1 cellular context compared by ENCODE assay signal in genomic region chr3:150414273-150414672, GRCh38.
TF ChIP-seq lines count a peak whose summit lies in the region.

No MANE protein-coding gene starts in this region.

TF ChIP-seq in K562, 482 proteins besides CTCF, POLR2A, EP300 and RAD21 (continues in another document):
- TF ChIP-seq, protein P1, sequence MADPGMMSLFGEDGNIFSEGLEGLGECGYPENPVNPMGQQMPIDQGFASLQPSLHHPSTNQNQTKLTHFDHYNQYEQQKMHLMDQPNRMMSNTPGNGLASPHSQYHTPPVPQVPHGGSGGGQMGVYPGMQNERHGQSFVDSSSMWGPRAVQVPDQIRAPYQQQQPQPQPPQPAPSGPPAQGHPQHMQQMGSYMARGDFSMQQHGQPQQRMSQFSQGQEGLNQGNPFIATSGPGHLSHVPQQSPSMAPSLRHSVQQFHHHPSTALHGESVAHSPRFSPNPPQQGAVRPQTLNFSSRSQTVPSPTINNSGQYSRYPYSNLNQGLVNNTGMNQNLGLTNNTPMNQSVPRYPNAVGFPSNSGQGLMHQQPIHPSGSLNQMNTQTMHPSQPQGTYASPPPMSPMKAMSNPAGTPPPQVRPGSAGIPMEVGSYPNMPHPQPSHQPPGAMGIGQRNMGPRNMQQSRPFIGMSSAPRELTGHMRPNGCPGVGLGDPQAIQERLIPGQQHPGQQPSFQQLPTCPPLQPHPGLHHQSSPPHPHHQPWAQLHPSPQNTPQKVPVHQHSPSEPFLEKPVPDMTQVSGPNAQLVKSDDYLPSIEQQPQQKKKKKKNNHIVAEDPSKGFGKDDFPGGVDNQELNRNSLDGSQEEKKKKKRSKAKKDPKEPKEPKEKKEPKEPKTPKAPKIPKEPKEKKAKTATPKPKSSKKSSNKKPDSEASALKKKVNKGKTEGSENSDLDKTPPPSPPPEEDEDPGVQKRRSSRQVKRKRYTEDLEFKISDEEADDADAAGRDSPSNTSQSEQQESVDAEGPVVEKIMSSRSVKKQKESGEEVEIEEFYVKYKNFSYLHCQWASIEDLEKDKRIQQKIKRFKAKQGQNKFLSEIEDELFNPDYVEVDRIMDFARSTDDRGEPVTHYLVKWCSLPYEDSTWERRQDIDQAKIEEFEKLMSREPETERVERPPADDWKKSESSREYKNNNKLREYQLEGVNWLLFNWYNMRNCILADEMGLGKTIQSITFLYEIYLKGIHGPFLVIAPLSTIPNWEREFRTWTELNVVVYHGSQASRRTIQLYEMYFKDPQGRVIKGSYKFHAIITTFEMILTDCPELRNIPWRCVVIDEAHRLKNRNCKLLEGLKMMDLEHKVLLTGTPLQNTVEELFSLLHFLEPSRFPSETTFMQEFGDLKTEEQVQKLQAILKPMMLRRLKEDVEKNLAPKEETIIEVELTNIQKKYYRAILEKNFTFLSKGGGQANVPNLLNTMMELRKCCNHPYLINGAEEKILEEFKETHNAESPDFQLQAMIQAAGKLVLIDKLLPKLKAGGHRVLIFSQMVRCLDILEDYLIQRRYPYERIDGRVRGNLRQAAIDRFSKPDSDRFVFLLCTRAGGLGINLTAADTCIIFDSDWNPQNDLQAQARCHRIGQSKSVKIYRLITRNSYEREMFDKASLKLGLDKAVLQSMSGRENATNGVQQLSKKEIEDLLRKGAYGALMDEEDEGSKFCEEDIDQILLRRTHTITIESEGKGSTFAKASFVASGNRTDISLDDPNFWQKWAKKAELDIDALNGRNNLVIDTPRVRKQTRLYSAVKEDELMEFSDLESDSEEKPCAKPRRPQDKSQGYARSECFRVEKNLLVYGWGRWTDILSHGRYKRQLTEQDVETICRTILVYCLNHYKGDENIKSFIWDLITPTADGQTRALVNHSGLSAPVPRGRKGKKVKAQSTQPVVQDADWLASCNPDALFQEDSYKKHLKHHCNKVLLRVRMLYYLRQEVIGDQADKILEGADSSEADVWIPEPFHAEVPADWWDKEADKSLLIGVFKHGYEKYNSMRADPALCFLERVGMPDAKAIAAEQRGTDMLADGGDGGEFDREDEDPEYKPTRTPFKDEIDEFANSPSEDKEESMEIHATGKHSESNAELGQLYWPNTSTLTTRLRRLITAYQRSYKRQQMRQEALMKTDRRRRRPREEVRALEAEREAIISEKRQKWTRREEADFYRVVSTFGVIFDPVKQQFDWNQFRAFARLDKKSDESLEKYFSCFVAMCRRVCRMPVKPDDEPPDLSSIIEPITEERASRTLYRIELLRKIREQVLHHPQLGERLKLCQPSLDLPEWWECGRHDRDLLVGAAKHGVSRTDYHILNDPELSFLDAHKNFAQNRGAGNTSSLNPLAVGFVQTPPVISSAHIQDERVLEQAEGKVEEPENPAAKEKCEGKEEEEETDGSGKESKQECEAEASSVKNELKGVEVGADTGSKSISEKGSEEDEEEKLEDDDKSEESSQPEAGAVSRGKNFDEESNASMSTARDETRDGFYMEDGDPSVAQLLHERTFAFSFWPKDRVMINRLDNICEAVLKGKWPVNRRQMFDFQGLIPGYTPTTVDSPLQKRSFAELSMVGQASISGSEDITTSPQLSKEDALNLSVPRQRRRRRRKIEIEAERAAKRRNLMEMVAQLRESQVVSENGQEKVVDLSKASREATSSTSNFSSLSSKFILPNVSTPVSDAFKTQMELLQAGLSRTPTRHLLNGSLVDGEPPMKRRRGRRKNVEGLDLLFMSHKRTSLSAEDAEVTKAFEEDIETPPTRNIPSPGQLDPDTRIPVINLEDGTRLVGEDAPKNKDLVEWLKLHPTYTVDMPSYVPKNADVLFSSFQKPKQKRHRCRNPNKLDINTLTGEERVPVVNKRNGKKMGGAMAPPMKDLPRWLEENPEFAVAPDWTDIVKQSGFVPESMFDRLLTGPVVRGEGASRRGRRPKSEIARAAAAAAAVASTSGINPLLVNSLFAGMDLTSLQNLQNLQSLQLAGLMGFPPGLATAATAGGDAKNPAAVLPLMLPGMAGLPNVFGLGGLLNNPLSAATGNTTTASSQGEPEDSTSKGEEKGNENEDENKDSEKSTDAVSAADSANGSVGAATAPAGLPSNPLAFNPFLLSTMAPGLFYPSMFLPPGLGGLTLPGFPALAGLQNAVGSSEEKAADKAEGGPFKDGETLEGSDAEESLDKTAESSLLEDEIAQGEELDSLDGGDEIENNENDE (IDR thresholded peaks at IDR 0.05; ENCODE audit: low read depth, low read length), result no peak
- TF ChIP-seq, protein P2, sequence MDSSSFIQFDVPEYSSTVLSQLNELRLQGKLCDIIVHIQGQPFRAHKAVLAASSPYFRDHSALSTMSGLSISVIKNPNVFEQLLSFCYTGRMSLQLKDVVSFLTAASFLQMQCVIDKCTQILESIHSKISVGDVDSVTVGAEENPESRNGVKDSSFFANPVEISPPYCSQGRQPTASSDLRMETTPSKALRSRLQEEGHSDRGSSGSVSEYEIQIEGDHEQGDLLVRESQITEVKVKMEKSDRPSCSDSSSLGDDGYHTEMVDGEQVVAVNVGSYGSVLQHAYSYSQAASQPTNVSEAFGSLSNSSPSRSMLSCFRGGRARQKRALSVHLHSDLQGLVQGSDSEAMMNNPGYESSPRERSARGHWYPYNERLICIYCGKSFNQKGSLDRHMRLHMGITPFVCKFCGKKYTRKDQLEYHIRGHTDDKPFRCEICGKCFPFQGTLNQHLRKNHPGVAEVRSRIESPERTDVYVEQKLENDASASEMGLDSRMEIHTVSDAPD (CRISPR knock-in tag; IDR thresholded peaks at IDR 0.05), result no peak
- TF ChIP-seq ZC3H4 (CRISPR knock-in tag; IDR thresholded peaks at IDR 0.05; ENCODE audit: borderline replicate concordance) (no peak), NR2C1 (IDR thresholded peaks at IDR 0.05) (no peak), NR2C1 (tag; IDR thresholded peaks at IDR 0.05) (no peak), HNRNPH1 (optimal IDR thresholded peaks at IDR 0.05; ENCODE audit: low read depth, low read length) (no peak), TGIF2 (CRISPR knock-in tag; IDR thresholded peaks at IDR 0.05) (no peak), JUN (IDR thresholded peaks at IDR 0.05; ENCODE audit: borderline replicate concordance, low read depth, low read length) (no peak), JUN (CRISPR knock-in tag; IDR thresholded peaks at IDR 0.05; ENCODE audit: borderline replicate concordance) (no peak), ATF1 (CRISPR knock-in tag; IDR thresholded peaks at IDR 0.05) (no peak), ATF1 (tag; IDR thresholded peaks at IDR 0.05) (peak; percentile 40; the same call in 1 of the 2 replicates), TEAD1 (CRISPR knock-in tag; IDR thresholded peaks at IDR 0.05) (peak in 1 of 2 experiments; percentile 91; a peak in 2 of 4 replicates), KDM1A (IDR thresholded peaks at IDR 0.05) (no peak), RREB1 (CRISPR knock-in tag; IDR thresholded peaks at IDR 0.05) (no peak), ZFX (CRISPR knock-in tag; IDR thresholded peaks at IDR 0.05) (0 out of 2 replicates have a peak, but pooled peaks have one; percentile 20), SRSF9 (IDR thresholded peaks at IDR 0.05; ENCODE audit: borderline replicate concordance, low read depth, low read length) (no peak), CEBPB (tag; IDR thresholded peaks at IDR 0.05) (no peak), TSC22D4 (tag; IDR thresholded peaks at IDR 0.05) (no peak), TAF15 (IDR thresholded peaks at IDR 0.05; ENCODE audit: low read depth, low read length) (no peak), RNF2 (IDR thresholded peaks at IDR 0.05) (no peak), CLOCK (CRISPR knock-in tag; IDR thresholded peaks at IDR 0.05; ENCODE audit: borderline replicate concordance) (no peak), HIVEP1 (CRISPR knock-in tag; IDR thresholded peaks at IDR 0.05) (no peak), BRF2 (IDR thresholded peaks at IDR 0.05; ENCODE audit: borderline replicate concordance, insufficient read depth, insufficient read length) (no peak), CTBP1 (IDR thresholded peaks at IDR 0.05; ENCODE audit: borderline replicate concordance) (no peak), SMAD4 (CRISPR knock-in tag; conservative IDR thresholded peaks at IDR 0.05) (no peak)
- TF ChIP-seq, protein P3, sequence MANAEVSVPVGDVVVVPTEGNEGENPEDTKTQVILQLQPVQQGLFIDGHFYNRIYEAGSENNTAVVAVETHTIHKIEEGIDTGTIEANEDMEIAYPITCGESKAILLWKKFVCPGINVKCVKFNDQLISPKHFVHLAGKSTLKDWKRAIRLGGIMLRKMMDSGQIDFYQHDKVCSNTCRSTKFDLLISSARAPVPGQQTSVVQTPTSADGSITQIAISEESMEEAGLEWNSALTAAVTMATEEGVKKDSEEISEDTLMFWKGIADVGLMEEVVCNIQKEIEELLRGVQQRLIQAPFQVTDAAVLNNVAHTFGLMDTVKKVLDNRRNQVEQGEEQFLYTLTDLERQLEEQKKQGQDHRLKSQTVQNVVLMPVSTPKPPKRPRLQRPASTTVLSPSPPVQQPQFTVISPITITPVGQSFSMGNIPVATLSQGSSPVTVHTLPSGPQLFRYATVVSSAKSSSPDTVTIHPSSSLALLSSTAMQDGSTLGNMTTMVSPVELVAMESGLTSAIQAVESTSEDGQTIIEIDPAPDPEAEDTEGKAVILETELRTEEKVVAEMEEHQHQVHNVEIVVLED (CRISPR knock-in tag; IDR thresholded peaks at IDR 0.05), result no peak
- TF ChIP-seq, protein P4, sequence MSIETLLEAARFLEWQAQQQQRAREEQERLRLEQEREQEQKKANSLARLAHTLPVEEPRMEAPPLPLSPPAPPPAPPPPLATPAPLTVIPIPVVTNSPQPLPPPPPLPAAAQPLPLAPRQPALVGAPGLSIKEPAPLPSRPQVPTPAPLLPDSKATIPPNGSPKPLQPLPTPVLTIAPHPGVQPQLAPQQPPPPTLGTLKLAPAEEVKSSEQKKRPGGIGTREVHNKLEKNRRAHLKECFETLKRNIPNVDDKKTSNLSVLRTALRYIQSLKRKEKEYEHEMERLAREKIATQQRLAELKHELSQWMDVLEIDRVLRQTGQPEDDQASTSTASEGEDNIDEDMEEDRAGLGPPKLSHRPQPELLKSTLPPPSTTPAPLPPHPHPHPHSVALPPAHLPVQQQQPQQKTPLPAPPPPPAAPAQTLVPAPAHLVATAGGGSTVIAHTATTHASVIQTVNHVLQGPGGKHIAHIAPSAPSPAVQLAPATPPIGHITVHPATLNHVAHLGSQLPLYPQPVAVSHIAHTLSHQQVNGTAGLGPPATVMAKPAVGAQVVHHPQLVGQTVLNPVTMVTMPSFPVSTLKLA (conservative IDR thresholded peaks at IDR 0.05), result peak in 1 of 2 experiments; percentile 36; a peak in 1 of 4 replicates
- TF ChIP-seq, protein P5, sequence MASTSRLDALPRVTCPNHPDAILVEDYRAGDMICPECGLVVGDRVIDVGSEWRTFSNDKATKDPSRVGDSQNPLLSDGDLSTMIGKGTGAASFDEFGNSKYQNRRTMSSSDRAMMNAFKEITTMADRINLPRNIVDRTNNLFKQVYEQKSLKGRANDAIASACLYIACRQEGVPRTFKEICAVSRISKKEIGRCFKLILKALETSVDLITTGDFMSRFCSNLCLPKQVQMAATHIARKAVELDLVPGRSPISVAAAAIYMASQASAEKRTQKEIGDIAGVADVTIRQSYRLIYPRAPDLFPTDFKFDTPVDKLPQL (IDR thresholded peaks at IDR 0.05; ENCODE audit: extremely low read depth, insufficient read length), result no peak
